ENCODE assay signal across 8 cellular contexts in genomic region chr7:38318803-38319416, GRCh38.
A peak's percentile ranks its signal among the peaks of the same experiment; 100 is the strongest.
DNase-seq lines count a peak whose midpoint lies in the region; ATAC-seq and TF ChIP-seq lines count a peak whose summit lies in the region.

No MANE protein-coding gene starts in this region.

- H3K4me3 Mint-ChIP-seq in CD8-positive, alpha-beta memory T cell = peak overlapping the region; percentile 90 to 99 (median 93)
- H3K4me3 Mint-ChIP-seq in activated naive CD8-positive, alpha-beta T cell = peak overlapping the region; percentile 38
- peak overlapping the region; percentile 88 for H3K4me3 Mint-ChIP-seq in stimulated activated effector memory CD8-positive, alpha-beta T cell treated with anti-CD3 and anti-CD28 coated beads, Interleukin-12 subunit alpha, Interleukin-12 subunit beta, amount 100 ng/mL, for 72 hours

- POLR2A ChIA-PET in CD8-positive, alpha-beta memory T cell (lab: Charles Lee) = interaction anchor here (1.5 to 1.7 kb wide), 2 partner anchors 9 to 12 kb away, joined by 4 to 12 read pairs; no protein-coding TSS in a partner anchor

- 10% methylated on average over 4 of the region's 4 CpGs for WGBS in right cardiac atrium
- WGBS in lower leg skin, 2 donors = 14 to 22% methylated on average over 4 of the region's 4 CpGs

- H3K27ac ChIP-seq in CD8-positive, alpha-beta memory T cell (ENCODE audit: low read depth, low read length) = peak overlapping the region; percentile 45
- no peak overlapping the region for H3K27ac ChIP-seq in right cardiac atrium (ENCODE audit: low read length)

- no peaks in the 10 kb centered on the region for H3K9me3 Mint-ChIP-seq in CD8-positive, alpha-beta memory T cell
- H3K9me3 Mint-ChIP-seq in activated naive CD8-positive, alpha-beta T cell (ENCODE audit: low read depth) = no peaks in the 10 kb centered on the region
- H3K9me3 Mint-ChIP-seq in stimulated activated effector memory CD8-positive, alpha-beta T cell treated with anti-CD3 and anti-CD28 coated beads, Interleukin-12 subunit alpha, Interleukin-12 subunit beta, amount 100 ng/mL, for 72 hours = no peaks in the 10 kb centered on the region

- H3K27me3 Mint-ChIP-seq in CD8-positive, alpha-beta memory T cell = no peaks in the 10 kb centered on the region
- no peaks in the 10 kb centered on the region for H3K27me3 Mint-ChIP-seq in activated naive CD8-positive, alpha-beta T cell

- H3K36me3 Mint-ChIP-seq in CD8-positive, alpha-beta memory T cell = peaks cover 0 to 8% (median 0%) of the 10 kb centered on the region in 3 donors
- no peaks in the 10 kb centered on the region for H3K36me3 Mint-ChIP-seq in activated naive CD8-positive, alpha-beta T cell
- H3K36me3 Mint-ChIP-seq in stimulated activated effector memory CD8-positive, alpha-beta T cell treated with anti-CD3 and anti-CD28 coated beads, Interleukin-12 subunit alpha, Interleukin-12 subunit beta, amount 100 ng/mL, for 72 hours = peaks cover 15% of the 10 kb centered on the region

- H3K36me3 ChIP-seq in CD8-positive, alpha-beta memory T cell (ENCODE audit: insufficient read depth, low read length) = no peaks in the 10 kb centered on the region

- H3K4me3 ChIP-seq in CD8-positive, alpha-beta memory T cell (ENCODE audit: low read length) = peak overlapping the region; percentile 19
- H3K4me3 ChIP-seq in right cardiac atrium (ENCODE audit: low read length) (no peak overlapping the region), lower leg skin (ENCODE audit: low read depth, poor library complexity, severe bottlenecking) (no peak overlapping the region)

- peak overlapping the region; percentile 91 to 100 (median 97) for H3K27ac Mint-ChIP-seq in CD8-positive, alpha-beta memory T cell
- H3K27ac Mint-ChIP-seq in activated naive CD8-positive, alpha-beta T cell = peak overlapping the region; percentile 43
- H3K27ac Mint-ChIP-seq in stimulated activated effector memory CD8-positive, alpha-beta T cell treated with anti-CD3 and anti-CD28 coated beads, Interleukin-12 subunit alpha, Interleukin-12 subunit beta, amount 100 ng/mL, for 72 hours = peak overlapping the region; percentile 93

- ATAC-seq in GM18909 (IDR thresholded peaks at IDR 0.05; ENCODE audit: poor library complexity, unreplicated experiment) (peak; percentile 84), HG03442 (IDR thresholded peaks at IDR 0.05; ENCODE audit: unreplicated experiment) (peak; percentile 82), right cardiac atrium (peak; percentile 74 to 90)
- peak; percentile 64 for ATAC-seq in stimulated activated effector memory CD8-positive, alpha-beta T cell treated with anti-CD3 and anti-CD28 coated beads, Interleukin-12 subunit alpha, Interleukin-12 subunit beta, amount 100 ng/mL, for 72 hours

- CTCF ChIA-PET in CD8-positive, alpha-beta memory T cell (lab: Charles Lee) = interaction anchor here (0.7 to 7.2 kb wide), 16 partner anchors 9 to 211 kb away, joined by 3 to 75 read pairs (median 5); partner anchors contain the start of gene STARD3NL

- H3K27me3 ChIP-seq in CD8-positive, alpha-beta memory T cell (ENCODE audit: insufficient read depth, low read length, poor library complexity, severe bottlenecking) = no peaks in the 10 kb centered on the region
- no peaks in the 10 kb centered on the region for H3K27me3 ChIP-seq in right cardiac atrium (ENCODE audit: control insufficient read depth, insufficient read depth)

- DNase-seq in CD8-positive, alpha-beta memory T cell = no peak
- DNase-seq in NCI-H526 (lab: John Stamatoyannopoulos, UW) (peak; percentile 89 to 91), right cardiac atrium (no peak), lower leg skin (ENCODE audit: low spot score in 2 of 2) (no peak)
- DNase-seq in stimulated activated effector memory CD8-positive, alpha-beta T cell treated with anti-CD3 and anti-CD28 coated beads, Interleukin-12 subunit alpha, Interleukin-12 subunit beta, amount 100 ng/mL, for 72 hours (ENCODE audit: low spot score in 2 of 2) = no peak

- no peaks in the 10 kb centered on the region for H3K9me3 ChIP-seq in CD8-positive, alpha-beta memory T cell (ENCODE audit: low read length)
- H3K9me3 ChIP-seq in right cardiac atrium (ENCODE audit: control insufficient read depth, low read length) = no peaks in the 10 kb centered on the region

- peaks cover 38 to 59% (median 54%) of the 10 kb centered on the region in 3 donors for H3K4me1 Mint-ChIP-seq in CD8-positive, alpha-beta memory T cell
- H3K4me1 Mint-ChIP-seq in activated naive CD8-positive, alpha-beta T cell (ENCODE audit: low read depth) = peaks cover 27% of the 10 kb centered on the region
- peaks cover 42% of the 10 kb centered on the region for H3K4me1 Mint-ChIP-seq in stimulated activated effector memory CD8-positive, alpha-beta T cell treated with anti-CD3 and anti-CD28 coated beads, Interleukin-12 subunit alpha, Interleukin-12 subunit beta, amount 100 ng/mL, for 72 hours

- no peak for TF ChIP-seq CTCF in lower leg skin (IDR thresholded peaks at IDR 0.05)

- no peak for TF ChIP-seq POLR2A in lower leg skin (IDR thresholded peaks at IDR 0.05)

- H3K4me1 ChIP-seq in CD8-positive, alpha-beta memory T cell (ENCODE audit: insufficient read depth, low read length) = peaks cover 26% of the 10 kb centered on the region
- no peaks in the 10 kb centered on the region for H3K4me1 ChIP-seq in right cardiac atrium (ENCODE audit: control insufficient read depth, insufficient read depth, low read length)

- intact Hi-C loops in right cardiac atrium (cut with DNase I) = loop anchor here (5.0 to 10.0 kb wide), 3 partner anchors 97 to 214 kb away; no protein-coding TSS in a partner anchor
- intact Hi-C loops in lower leg skin (cut with DNase I; ENCODE audit: low total_unique reads) = no loop called here

Comparison
In these comparisons a context has a peak if more than half of its experiments do, and no peak if none do; other contexts are left out.
1. DNase-seq: peak in NCI-H526 (2 of 2); none in CD8-positive, alpha-beta memory T cell (0 of 5), right cardiac atrium (0 of 3), stimulated activated effector memory CD8-positive, alpha-beta T cell treated with anti-CD3 and anti-CD28 coated beads, Interleukin-12 subunit alpha, Interleukin-12 subunit beta, amount 100 ng/mL, for 72 hours (0 of 2) and lower leg skin (0 of 2).
2. H3K27ac Mint-ChIP-seq: peak in every context shown above with its lines; median percentile 97 in CD8-positive, alpha-beta memory T cell; 93 in stimulated activated effector memory CD8-positive, alpha-beta T cell treated with anti-CD3 and anti-CD28 coated beads, Interleukin-12 subunit alpha, Interleukin-12 subunit beta, amount 100 ng/mL, for 72 hours; 43 in activated naive CD8-positive, alpha-beta T cell.
3. H3K4me3 Mint-ChIP-seq: peak in every context shown above with its lines; median percentile 93 in CD8-positive, alpha-beta memory T cell; 88 in stimulated activated effector memory CD8-positive, alpha-beta T cell treated with anti-CD3 and anti-CD28 coated beads, Interleukin-12 subunit alpha, Interleukin-12 subunit beta, amount 100 ng/mL, for 72 hours; 38 in activated naive CD8-positive, alpha-beta T cell.
4. Peak in every context shown above with its lines, with median percentiles within 50 percentile points of each other: ATAC-seq.